In the genomic region with DNA sequence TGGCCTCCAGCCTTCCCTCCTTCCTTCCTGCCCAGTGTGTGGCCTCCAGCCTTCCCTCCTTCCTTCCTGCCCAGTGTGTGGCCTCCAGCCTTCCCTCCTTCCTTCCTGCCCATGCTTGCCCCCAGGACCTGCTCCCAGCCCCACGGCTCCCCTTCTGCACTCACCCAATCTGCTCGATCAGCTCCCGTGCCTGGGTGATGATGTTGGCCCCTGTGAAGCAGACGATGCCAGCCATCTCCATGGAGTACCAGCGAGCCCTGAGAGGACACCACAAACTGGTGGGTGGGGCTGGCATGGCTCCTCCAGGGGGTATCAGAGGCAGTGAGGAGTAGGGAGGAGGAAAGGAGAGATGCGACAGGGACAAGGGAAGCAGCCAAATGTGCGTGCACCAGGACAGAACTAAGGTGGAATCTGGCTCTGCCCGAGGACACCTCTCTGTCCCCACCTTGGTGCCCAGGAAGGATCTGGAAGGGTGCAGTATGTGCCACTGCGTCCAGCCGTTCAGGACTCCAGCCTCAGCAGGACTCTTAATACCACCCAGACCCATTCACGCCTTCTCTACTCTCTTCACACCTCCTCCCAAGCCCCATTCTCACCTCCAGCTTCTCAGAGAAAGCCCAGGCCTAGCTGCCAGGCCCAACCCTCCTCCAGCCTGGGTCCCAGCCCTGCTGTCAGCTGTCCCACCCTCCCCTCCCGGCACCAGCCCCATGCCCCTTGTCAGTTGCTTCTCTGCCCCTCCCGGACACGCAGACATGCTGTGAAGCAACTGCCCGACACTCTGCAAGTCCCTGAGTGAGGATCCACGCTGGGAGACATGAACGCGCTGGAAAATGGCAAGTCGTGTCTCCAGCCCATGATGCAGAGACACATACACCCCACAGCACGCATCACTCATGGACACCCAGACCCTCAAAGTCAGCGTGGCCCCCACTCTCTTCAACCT, we compare ENCODE assay signal across 18 cellular contexts. TPM values are rescaled to one million over a fixed set of nuclear protein-coding genes. Genes with fewer than 3 reads are reported as not detected.
A peak's percentile ranks its signal among the peaks of the same experiment; 100 is the strongest.
DNase-seq lines count a peak whose midpoint lies in the region; ATAC-seq and TF ChIP-seq lines count a peak whose summit lies in the region.
"Had no signal": no experiment of that assay in that cellular context is flagged by ENCODE, and none has a peak within 500 bp of the region (broad histone marks: within the 10 kb centered on the region; RNA-seq: fewer than 3 reads in every experiment).

No MANE protein-coding gene starts in this region.

- no peaks in the 10 kb centered on the region for H3K27me3 Mint-ChIP-seq in activated T-cell treated with anti-CD3 and anti-CD28 coated beads, Interleukin-2, amount 50 U/mL, for 24 hours
- H3K27me3 Mint-ChIP-seq in naive thymus-derived CD8-positive, alpha-beta T cell = no peaks in the 10 kb centered on the region

- no peak overlapping the region for H3K4me3 Mint-ChIP-seq in activated T-cell treated with anti-CD3 and anti-CD28 coated beads, Interleukin-2, amount 50 U/mL, for 24 hours
- H3K4me3 Mint-ChIP-seq in naive thymus-derived CD8-positive, alpha-beta T cell = no peak overlapping the region

- H3K27me3 ChIP-seq in spleen (replicated peaks in 1 of 7) = no peaks in the 10 kb centered on the region

- H3K4me1 Mint-ChIP-seq in activated T-cell treated with anti-CD3 and anti-CD28 coated beads, Interleukin-2, amount 50 U/mL, for 24 hours (ENCODE audit: low read depth) = peaks cover 26% of the 10 kb centered on the region
- peaks cover 15 to 34% (median 26%) of the 10 kb centered on the region in 4 donors for H3K4me1 Mint-ChIP-seq in naive thymus-derived CD8-positive, alpha-beta T cell

- no peak for TF ChIP-seq POLR2A in spleen (IDR thresholded peaks at IDR 0.05)

- POLR2A ChIA-PET in naive thymus-derived CD8-positive, alpha-beta T cell (lab: Charles Lee) = interaction anchor here (0.9 kb wide), 1 partner anchor 46 kb away, joined by 4 read pairs; a partner anchor contains a TSS

- intact Hi-C loops in spleen (cut with DNase I; ENCODE audit: low total_unique reads) = no loop called here

- peak overlapping the region in 1 of 8 donors; percentile 27 for H3K4me3 ChIP-seq in spleen
- H3K4me3 ChIP-seq: A549 had no signal

- no peaks in the 10 kb centered on the region for H3K9me3 Mint-ChIP-seq in activated T-cell treated with anti-CD3 and anti-CD28 coated beads, Interleukin-2, amount 50 U/mL, for 24 hours
- no peaks in the 10 kb centered on the region for H3K9me3 Mint-ChIP-seq in naive thymus-derived CD8-positive, alpha-beta T cell

- H3K27ac Mint-ChIP-seq in activated T-cell treated with anti-CD3 and anti-CD28 coated beads, Interleukin-2, amount 50 U/mL, for 24 hours = peak overlapping the region; percentile 38
- no peak overlapping the region for H3K27ac Mint-ChIP-seq in naive thymus-derived CD8-positive, alpha-beta T cell

- WGBS in spleen, 5 donors = 55 to 76% (median 70%) methylated on average over 19 to 21 of the region's 21 CpGs

- H3K36me3 ChIP-seq in KOPT-K1 (ENCODE audit: insufficient read depth, low read length) = peaks cover 100% of the 10 kb centered on the region
- H3K36me3 ChIP-seq in spleen = peaks cover 0 to 100% (median 70%) of the 10 kb centered on the region in 6 donors

- no peak for TF ChIP-seq CTCF in spleen (IDR thresholded peaks at IDR 0.05 in 8 of 11, conservative IDR thresholded peaks at IDR 0.05 in 3 of 11)

- H3K9me3 ChIP-seq in KOPT-K1 (ENCODE audit: insufficient read depth, low read length, poor library complexity, severe bottlenecking) (no peaks in the 10 kb centered on the region), spleen (no peaks in the 10 kb centered on the region)
- H3K9me3 ChIP-seq: A549, Caco-2 had no signal

- H3K36me3 Mint-ChIP-seq in activated T-cell treated with anti-CD3 and anti-CD28 coated beads, Interleukin-2, amount 50 U/mL, for 24 hours (ENCODE audit: low read depth) = peaks cover 100% of the 10 kb centered on the region
- peaks cover 5 to 74% (median 32%) of the 10 kb centered on the region in 3 donors for H3K36me3 Mint-ChIP-seq in naive thymus-derived CD8-positive, alpha-beta T cell

- H3K27ac ChIP-seq in KOPT-K1 (ENCODE audit: low read depth, low read length, poor library complexity, severe bottlenecking) = peak overlapping the region; percentile 51
- peak overlapping the region in 7 of 8 donors; percentile 1 to 75 (median 33) for H3K27ac ChIP-seq in spleen
- H3K27ac ChIP-seq: A549 had no signal

- H3K4me1 ChIP-seq in spleen = peaks cover 0 to 64% (median 30%) of the 10 kb centered on the region in 6 donors
- H3K4me1 ChIP-seq: A549, Caco-2 had no signal

- no peak for ATAC-seq in naive thymus-derived CD8-positive, alpha-beta T cell
- ATAC-seq: A549 had no signal

- no peak for DNase-seq in activated T-cell treated with anti-CD3 and anti-CD28 coated beads, Interleukin-2, amount 50 U/mL, for 24 hours
- DNase-seq in activated T-cell treated with anti-CD3 and anti-CD28 coated beads for 4 hours (no peak), ecto neural progenitor cell (ENCODE audit: low spot score) (peak; percentile 39), spleen (no peak), NCI-H2029 (lab: John Stamatoyannopoulos, UW) (no peak), NCI-H345 (lab: John Stamatoyannopoulos, UW) (no peak)
- no peak for DNase-seq in naive thymus-derived CD8-positive, alpha-beta T cell
- DNase-seq: Caco-2, DMS153, EL, H7, Karpas-422, NCI-H1105, NCI-H1694 treated with DMSO at 0.1 percent for 48 hours, NCI-H69, SHP77 treated with DMSO at 0.1 percent for 48 hours had no signal

RNA-seq across cellular contexts. Expression of a gene that starts 22.7 kb away (rescaled TPM):
- total RNA-seq in spleen = 100 to 1,000 TPM in 3 of 7 donors, 10 to 100 TPM in 4; 70.1 to 122 (median 99.6) TPM
- 10 to 100 TPM; 18.1 to 37.6 (median 30.4) TPM for polyA plus RNA-seq in spleen
- total RNA-seq in naive thymus-derived CD8-positive, alpha-beta T cell = 10 to 100 TPM; 53.3 to 56.1 TPM
- polyA plus RNA-seq in naive thymus-derived CD8-positive, alpha-beta T cell = 1 to 10 TPM; 2.8 to 3.3 (median 2.8) TPM

RNA-seq across cellular contexts. Expression of a gene that starts 22.9 kb away (rescaled TPM):
- 10 to 100 TPM in 4 of 7 donors, 1 to 10 TPM in 3; 8.4 to 19.6 (median 10.0) TPM for total RNA-seq in spleen
- polyA plus RNA-seq in spleen = 10 to 100 TPM in 1 of 3 donors, 1 to 10 TPM in 2; 3.3 to 11.3 (median 7.7) TPM
- total RNA-seq in naive thymus-derived CD8-positive, alpha-beta T cell = 1 to 10 TPM; 3.8 to 5.0 TPM
- 10 to 100 TPM in 2 of 3 donors, 1 to 10 TPM in 1; 9.9 to 16.4 (median 12.0) TPM for polyA plus RNA-seq in naive thymus-derived CD8-positive, alpha-beta T cell

RNA-seq across cellular contexts. Expression of a gene that starts 45.9 kb away (rescaled TPM):
- total RNA-seq in spleen = 1 to 10 TPM in 5 of 7 donors, under 1 TPM in 2; 0.77 to 3.0 (median 1.7) TPM
- polyA plus RNA-seq in spleen = 1 to 10 TPM; 2.8 to 4.5 (median 2.9) TPM
- not detected for total RNA-seq in naive thymus-derived CD8-positive, alpha-beta T cell
- polyA plus RNA-seq in naive thymus-derived CD8-positive, alpha-beta T cell = not detected
- total RNA-seq: Caco-2 had no signal
- polyA plus RNA-seq: A549 had no signal

RNA-seq across cellular contexts. Expression of a gene that starts 46.2 kb away (rescaled TPM):
- 10 to 100 TPM; 19.4 to 28.8 (median 21.7) TPM for total RNA-seq in spleen
- polyA plus RNA-seq in spleen = 10 to 100 TPM in 2 of 3 donors, 1 to 10 TPM in 1; 8.2 to 24.0 (median 14.1) TPM
- total RNA-seq in naive thymus-derived CD8-positive, alpha-beta T cell = 10 to 100 TPM; 27.5 to 28.9 TPM
- polyA plus RNA-seq in naive thymus-derived CD8-positive, alpha-beta T cell = 10 to 100 TPM; 20.9 to 30.9 (median 23.8) TPM

RNA-seq across cellular contexts. Expression of a gene that starts 54.1 kb away (rescaled TPM):
- 1 to 10 TPM in 1 of 7 donors, under 1 TPM in 4, not detected in 2; 0.54 to 4.1 (median 0.83) TPM for total RNA-seq in spleen
- polyA plus RNA-seq in spleen = 1 to 10 TPM; 2.0 to 4.0 (median 3.8) TPM
- not detected for total RNA-seq in naive thymus-derived CD8-positive, alpha-beta T cell
- not detected for polyA plus RNA-seq in naive thymus-derived CD8-positive, alpha-beta T cell
- total RNA-seq: Caco-2, H7 had no signal
- polyA plus RNA-seq: A549 had no signal
